Comparison of ENCODE assay signal across 11 cellular contexts in genomic region chr3:188432826-188433525, GRCh38.
DNase-seq lines count a peak whose midpoint lies in the region; ATAC-seq, FAIRE-seq and TF ChIP-seq lines count a peak whose summit lies in the region.
"Had no signal": no experiment of that assay in that cellular context is flagged by ENCODE, and none has a peak within 500 bp of the region (broad histone marks: within the 10 kb centered on the region; RNA-seq: fewer than 3 reads in every experiment).

No MANE protein-coding gene starts in this region.

- H3F3A ChIP-seq in neural progenitor cell (ENCODE audit: low read depth) (no peaks in the 10 kb centered on the region), MM.1S (ENCODE audit: insufficient read depth, low read length) (no peaks in the 10 kb centered on the region)

- H3K9me2 ChIP-seq in MM.1S (replicated peaks; ENCODE audit: insufficient read depth, low read length) = no peaks in the 10 kb centered on the region

- peak; percentile 77 for ATAC-seq in activated T-helper 17 cell treated with anti-CD3 and anti-CD28 coated beads, Interleukin-2, amount 50 U/mL, for 72 hours (replicated peaks)

- H3K9me3 ChIP-seq in subcutaneous abdominal adipose tissue (ENCODE audit: control insufficient read depth in 5 of 5, low read length in 5 of 5) (no peaks in the 10 kb centered on the region), neural progenitor cell (ENCODE audit: low read depth) (no peaks in the 10 kb centered on the region), MM.1S (replicated peaks; ENCODE audit: insufficient read depth, low read length) (no peaks in the 10 kb centered on the region)

- H3K36me3 ChIP-seq in subcutaneous abdominal adipose tissue (ENCODE audit: control insufficient read depth in 5 of 5, insufficient read depth in 5 of 5, low read length in 5 of 5) (no peaks in the 10 kb centered on the region), neural progenitor cell (no peaks in the 10 kb centered on the region), MM.1S (replicated peaks; ENCODE audit: insufficient read depth, low read length) (no peaks in the 10 kb centered on the region)

- peaks cover 36% of the 10 kb centered on the region for H3K4me1 Mint-ChIP-seq in activated CD4-positive, alpha-beta T cell treated with anti-CD3 and anti-CD28 coated beads, Interleukin-2, amount 10 ng/mL, durations not matched to agents 7 days and 5 days
- H3K4me1 Mint-ChIP-seq in activated T-helper 17 cell treated with anti-CD3 and anti-CD28 coated beads, Interleukin-2, amount 50 U/mL, for 72 hours = peaks cover 26% of the 10 kb centered on the region
- H3K4me1 Mint-ChIP-seq in neural progenitor cell = peaks cover 9% of the 10 kb centered on the region

- H3K4me3 Mint-ChIP-seq in activated CD4-positive, alpha-beta T cell treated with anti-CD3 and anti-CD28 coated beads, Interleukin-2, amount 10 ng/mL, durations not matched to agents 7 days and 5 days = peak overlapping the region; percentile 3
- peak overlapping the region; percentile 52 for H3K4me3 Mint-ChIP-seq in activated T-helper 17 cell treated with anti-CD3 and anti-CD28 coated beads, Interleukin-2, amount 50 U/mL, for 72 hours
- H3K4me3 Mint-ChIP-seq in neural progenitor cell = no peak overlapping the region

- H3K4me3 ChIP-seq in subcutaneous abdominal adipose tissue (ENCODE audit: low read depth in 1 of 5, low read length in 5 of 5) (no peak overlapping the region), neural progenitor cell (no peak overlapping the region), MM.1S (ENCODE audit: low read length) (no peak overlapping the region)

- H3K9me3 Mint-ChIP-seq in activated CD4-positive, alpha-beta T cell treated with anti-CD3 and anti-CD28 coated beads, Interleukin-2, amount 10 ng/mL, durations not matched to agents 7 days and 5 days = peaks cover 6% of the 10 kb centered on the region
- no peaks in the 10 kb centered on the region for H3K9me3 Mint-ChIP-seq in activated T-helper 17 cell treated with anti-CD3 and anti-CD28 coated beads, Interleukin-2, amount 50 U/mL, for 72 hours
- H3K9me3 Mint-ChIP-seq in neural progenitor cell = peaks cover 2% of the 10 kb centered on the region

- H3K9ac ChIP-seq in subcutaneous abdominal adipose tissue (ENCODE audit: low read length in 5 of 5) = no peak overlapping the region
- H3K9ac ChIP-seq in neural progenitor cell = no peak overlapping the region
- H3K9ac ChIP-seq in MM.1S (ENCODE audit: low read length) = no peak overlapping the region

- TF ChIP-seq CTCF in neural progenitor cell (IDR thresholded peaks at IDR 0.05) = no peak
- no peak for TF ChIP-seq CTCF in MM.1S (IDR thresholded peaks at IDR 0.05; ENCODE audit: low read length)

- H3K79me2 ChIP-seq in neural progenitor cell (ENCODE audit: low read depth) = no peaks in the 10 kb centered on the region
- no peaks in the 10 kb centered on the region for H3K79me2 ChIP-seq in MM.1S (ENCODE audit: low read length)

- CTCF ChIA-PET in activated CD4-positive, alpha-beta T cell treated with anti-CD3 and anti-CD28 coated beads, Interleukin-2, amount 10 ng/mL, durations not matched to agents 7 days and 5 days (lab: Charles Lee) = interaction anchor here (0.8 to 1.7 kb wide), 3 partner anchors 9 to 14 kb away, joined by 3 to 4 read pairs (median 4); no protein-coding TSS in a partner anchor

- H3K27ac Mint-ChIP-seq in activated CD4-positive, alpha-beta T cell treated with anti-CD3 and anti-CD28 coated beads, Interleukin-2, amount 10 ng/mL, durations not matched to agents 7 days and 5 days = peak overlapping the region; percentile 88
- H3K27ac Mint-ChIP-seq in activated T-helper 17 cell treated with anti-CD3 and anti-CD28 coated beads, Interleukin-2, amount 50 U/mL, for 72 hours = peak overlapping the region; percentile 46
- H3K27ac Mint-ChIP-seq in neural progenitor cell = no peak overlapping the region

- H3K4me1 ChIP-seq in subcutaneous abdominal adipose tissue (ENCODE audit: control insufficient read depth in 5 of 5, insufficient read depth in 5 of 5, low read length in 5 of 5) = peaks cover 0 to 20% (median 17%) of the 10 kb centered on the region in 5 donors
- H3K4me1 ChIP-seq in neural progenitor cell = no peaks in the 10 kb centered on the region
- H3K4me1 ChIP-seq in MM.1S (ENCODE audit: low read length) = no peaks in the 10 kb centered on the region

- peaks cover 27% of the 10 kb centered on the region for H3K36me3 Mint-ChIP-seq in activated CD4-positive, alpha-beta T cell treated with anti-CD3 and anti-CD28 coated beads, Interleukin-2, amount 10 ng/mL, durations not matched to agents 7 days and 5 days (ENCODE audit: low read depth)
- no peaks in the 10 kb centered on the region for H3K36me3 Mint-ChIP-seq in activated T-helper 17 cell treated with anti-CD3 and anti-CD28 coated beads, Interleukin-2, amount 50 U/mL, for 72 hours (ENCODE audit: low read depth)
- peaks cover 4% of the 10 kb centered on the region for H3K36me3 Mint-ChIP-seq in neural progenitor cell

- H2AFZ ChIP-seq in neural progenitor cell (replicated peaks) (no peak overlapping the region), MM.1S (ENCODE audit: low read length) (no peak overlapping the region)

- H4K20me1 ChIP-seq in neural progenitor cell (ENCODE audit: low read depth) = no peaks in the 10 kb centered on the region
- no peaks in the 10 kb centered on the region for H4K20me1 ChIP-seq in MM.1S (ENCODE audit: insufficient read depth, low read length)

- POLR2A ChIA-PET in activated CD4-positive, alpha-beta T cell treated with anti-CD3 and anti-CD28 coated beads, Interleukin-2, amount 10 ng/mL, durations not matched to agents 7 days and 5 days (lab: Charles Lee) = no interaction called here

- DNase-seq in activated CD4-positive, alpha-beta T cell treated with anti-CD3 and anti-CD28 coated beads, Interleukin-2, amount 10 ng/mL, durations not matched to agents 7 days and 5 days = no peak
- no peak for DNase-seq in activated CD4-positive, alpha-beta T cell treated with anti-CD3 and anti-CD28 coated beads, Interleukin-2, amount 50 U/mL, for 1 hour
- DNase-seq in neural progenitor cell (ENCODE audit: low spot score) (no peak), UCSD-AML1 (lab: John Stamatoyannopoulos, UW; ENCODE audit: unreplicated experiment) (no peak), MM.1S (no peak)
- DNase-seq: foreskin melanocyte; stimulated activated CD4-positive, alpha-beta T cell treated with anti-CD3 and anti-CD28 coated beads, Interleukin-4, amount 100 ng/mL, for 4 hours; T-helper 9 cell had no signal

- no peaks in the 10 kb centered on the region for H3K27me3 Mint-ChIP-seq in activated CD4-positive, alpha-beta T cell treated with anti-CD3 and anti-CD28 coated beads, Interleukin-2, amount 10 ng/mL, durations not matched to agents 7 days and 5 days
- no peaks in the 10 kb centered on the region for H3K27me3 Mint-ChIP-seq in activated T-helper 17 cell treated with anti-CD3 and anti-CD28 coated beads, Interleukin-2, amount 50 U/mL, for 72 hours
- no peaks in the 10 kb centered on the region for H3K27me3 Mint-ChIP-seq in neural progenitor cell (ENCODE audit: insufficient read depth, low read depth)

- H3K4me2 ChIP-seq in neural progenitor cell (no peak overlapping the region), MM.1S (ENCODE audit: low read depth, low read length) (no peak overlapping the region)

- no peaks in the 10 kb centered on the region for H3K27me3 ChIP-seq in subcutaneous abdominal adipose tissue (ENCODE audit: control insufficient read depth in 5 of 5, insufficient read depth in 4 of 5, low read length in 5 of 5)
- no peaks in the 10 kb centered on the region for H3K27me3 ChIP-seq in neural progenitor cell
- no peaks in the 10 kb centered on the region for H3K27me3 ChIP-seq in MM.1S (replicated peaks; ENCODE audit: insufficient read depth, low read length)

- peak; percentile 94 for FAIRE-seq in islet of Langerhans (lab: Jason Lieb, UNC)

- H3K27ac ChIP-seq in subcutaneous abdominal adipose tissue (ENCODE audit: low read depth, low read length) = peak overlapping the region; percentile 42
- H3K27ac ChIP-seq in neural progenitor cell = no peak overlapping the region
- no peak overlapping the region for H3K27ac ChIP-seq in MM.1S (ENCODE audit: low read length)
